In the genomic region with DNA sequence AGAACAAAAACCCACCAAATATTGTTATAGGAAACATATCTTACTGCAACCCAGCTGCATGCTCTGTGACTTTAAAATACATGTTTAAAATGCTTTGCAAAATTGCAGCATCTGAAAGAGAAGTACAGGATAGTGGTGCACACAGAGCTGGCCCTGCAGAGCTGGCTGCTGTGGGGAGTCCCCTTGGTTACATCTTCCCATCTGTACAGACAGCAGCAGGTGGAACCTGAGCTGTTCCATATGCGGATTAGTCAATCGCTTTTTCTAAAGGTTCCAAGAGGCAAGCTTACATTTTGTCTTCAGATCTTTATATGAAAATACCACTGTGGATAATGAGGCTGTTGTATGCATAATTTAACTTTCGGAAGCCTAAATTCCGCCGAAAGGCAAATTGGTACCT, we compare ENCODE assay signal across 14 cellular contexts.
A peak's percentile ranks its signal among the peaks of the same experiment; 100 is the strongest.
DNase-seq lines count a peak whose midpoint lies in the region; ATAC-seq, FAIRE-seq and TF ChIP-seq lines count a peak whose summit lies in the region.
"Had no signal": no experiment of that assay in that cellular context is flagged by ENCODE, and none has a peak within 500 bp of the region (broad histone marks: within the 10 kb centered on the region; RNA-seq: fewer than 3 reads in every experiment).

No MANE protein-coding gene starts in this region.

- no peak overlapping the region for H3K27ac ChIP-seq in WERI-Rb-1

- H3K9me3 ChIP-seq in WERI-Rb-1 (ENCODE audit: severe bottlenecking) = no peaks in the 10 kb centered on the region

- H3K36me3 ChIP-seq in WERI-Rb-1 = no peaks in the 10 kb centered on the region

- TF ChIP-seq CTCF in WERI-Rb-1 (IDR thresholded peaks at IDR 0.05; ENCODE audit: low read depth, low read length) = no peak

- FAIRE-seq in RCC 7860 (lab: Jason Lieb, UNC) = no peak
- FAIRE-seq: H1 had no signal

- H3K4me3 ChIP-seq in WERI-Rb-1 (ENCODE audit: low read depth, low read length) = no peak overlapping the region

- DNase-seq in DMS 273 (lab: John Stamatoyannopoulos, UW; ENCODE audit: unreplicated experiment) = peak; percentile 76
- DNase-seq in NCI-H446 (lab: John Stamatoyannopoulos, UW) = peak; percentile 3 to 44
- peak; percentile 28 for DNase-seq in WERI-Rb-1
- peak in 7 of 10 donors; percentile 23 to 89 (median 60) for DNase-seq in posterior cingulate gyrus
- DNase-seq in RCC 7860 (ENCODE audit: low spot score) = no peak
- DNase-seq: CD4-positive, alpha-beta T cell; KBM-7; NCI-H1105; NCI-H2029; NCI-H2227 treated with DMSO at 0.1 percent for 48 hours; RPMI8226 had no signal

- H3K27me3 ChIP-seq in WERI-Rb-1 (ENCODE audit: insufficient read depth, low read depth, severe bottlenecking) = no peaks in the 10 kb centered on the region

- ATAC-seq in HG03520 (IDR thresholded peaks at IDR 0.05; ENCODE audit: unreplicated experiment) (no peak), HG03280 (IDR thresholded peaks at IDR 0.05; ENCODE audit: unreplicated experiment) (no peak)

- intact Hi-C loops in posterior cingulate gyrus (cut with DNase I) = no loop called here
